Comparison of ENCODE assay signal across 16 cellular contexts in the genomic region with DNA sequence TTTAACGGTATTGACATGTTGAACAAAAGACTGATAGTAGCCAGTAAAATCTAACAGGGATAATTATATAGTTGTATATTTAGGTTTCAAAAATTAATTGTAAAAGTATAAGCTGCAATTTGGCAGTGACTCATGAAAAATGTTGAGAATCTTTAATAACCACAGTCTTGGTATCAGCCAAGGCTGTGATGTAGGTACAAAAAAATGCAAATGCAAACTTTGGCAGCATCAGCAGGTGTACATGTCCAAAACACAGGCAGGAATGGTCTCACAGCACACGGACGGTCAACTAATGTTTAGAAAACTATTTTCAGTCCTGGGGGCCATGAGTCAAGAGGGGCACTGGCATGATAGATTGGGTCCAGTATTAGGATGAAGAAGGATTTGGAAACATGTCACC. TPM values are rescaled to one million over a fixed set of nuclear protein-coding genes. Genes with fewer than 3 reads are reported as not detected.
DNase-seq lines count a peak whose midpoint lies in the region; ATAC-seq and TF ChIP-seq lines count a peak whose summit lies in the region.
"Had no signal": no experiment of that assay in that cellular context is flagged by ENCODE, and none has a peak within 500 bp of the region (broad histone marks: within the 10 kb centered on the region; RNA-seq: fewer than 3 reads in every experiment).

No MANE protein-coding gene starts in this region.

- H2AFZ ChIP-seq in PC-3 (ENCODE audit: low read length) (no peak overlapping the region), mammary epithelial cell (ENCODE audit: low read depth, low read length) (no peak overlapping the region)
- H2AFZ ChIP-seq: PC-9 had no signal

- POLR2A ChIA-PET in PC-3 (lab: Charles Lee; ENCODE audit: unreplicated experiment): no interaction called here

- CTCF ChIA-PET in PC-3 (lab: Charles Lee): no interaction called here
- CTCF ChIA-PET in mammary epithelial cell (lab: Charles Lee; ENCODE audit: low non-redundant PET): no interaction called here

- H3K9ac ChIP-seq in PC-3 (ENCODE audit: low read length) (no peak overlapping the region), mammary epithelial cell (ENCODE audit: insufficient read depth, low read length) (no peak overlapping the region)

- H3K9me3 ChIP-seq in PC-3 (ENCODE audit: low read length) (no peaks in the 10 kb centered on the region), mammary epithelial cell (replicated peaks; ENCODE audit: insufficient read depth, low read length) (no peaks in the 10 kb centered on the region), thyroid gland (no peaks in the 10 kb centered on the region)

- no peaks in the 10 kb centered on the region for H3K9me2 ChIP-seq in PC-3 (replicated peaks; ENCODE audit: low read length)

- DNase-seq in EL (peak; percentile 42), PC-3 (peak; percentile 11), mammary epithelial cell (peak; percentile 20), iris pigment epithelial cell (ENCODE audit: low read depth) (peak; percentile 55), OCI-M1 (lab: John Stamatoyannopoulos, UW) (no peak), H4 (ENCODE audit: low spot score) (no peak), thyroid gland (no peak)
- DNase-seq: Calu3; CD4-positive, CD25-positive, alpha-beta regulatory T cell; GF-D8; NCI-H1092; NCI-H2107; NCI-H345; NCI-H526 treated with DMSO at 0.1 percent for 48 hours; PC-9 had no signal

- intact Hi-C loops in PC-3 (cut with micrococcal nuclease) (no loop called here), mammary epithelial cell (cut with micrococcal nuclease) (no loop called here), thyroid gland (cut with DNase I) (no loop called here)

- dilution Hi-C loops in mammary epithelial cell (cut with HindIII; ENCODE audit: low sequenced_read_pairs): no loop called here

- WGBS in mammary epithelial cell (ENCODE audit: low coverage, missing lambda C conversion rate): 96% methylated on average over 3 of the region's 3 CpGs
- 90 to 94% methylated on average over 3 of the region's 3 CpGs for WGBS in thyroid gland, 2 donors

- no peaks in the 10 kb centered on the region for H3K4me1 ChIP-seq in PC-3 (ENCODE audit: insufficient read depth, low read length)
- H3K4me1 ChIP-seq in mammary epithelial cell (ENCODE audit: insufficient read depth, low read length): no peaks in the 10 kb centered on the region
- no peaks in the 10 kb centered on the region for H3K4me1 ChIP-seq in thyroid gland

- in situ Hi-C loops in mammary epithelial cell (cut with MboI; ENCODE audit: low sequenced_read_pairs in 2 of 2): no loop called here

- H3K27me3 ChIP-seq in PC-3 (ENCODE audit: low read length) (no peaks in the 10 kb centered on the region), mammary epithelial cell (ENCODE audit: insufficient read depth, low read length) (no peaks in the 10 kb centered on the region), thyroid gland (no peaks in the 10 kb centered on the region)

- H3K4me2 ChIP-seq in PC-3 (ENCODE audit: low read length) (no peak overlapping the region), mammary epithelial cell (ENCODE audit: insufficient read depth, low read depth, low read length) (no peak overlapping the region)
- H3K4me2 ChIP-seq: PC-9 had no signal

- no peaks in the 10 kb centered on the region for H3K79me2 ChIP-seq in PC-3 (ENCODE audit: low read length)
- no peaks in the 10 kb centered on the region for H3K79me2 ChIP-seq in mammary epithelial cell (ENCODE audit: insufficient read depth, low read length)

- H4K20me1 ChIP-seq in PC-3 (ENCODE audit: low read length) (no peaks in the 10 kb centered on the region), mammary epithelial cell (ENCODE audit: insufficient read depth, low read length) (no peaks in the 10 kb centered on the region)

- ATAC-seq in PC-3: no peak
- ATAC-seq: K562 had no signal

- BruUV-seq in PC-3 (replicated peaks; lab: Mats Ljungman, UMichigan) (no TSS peak), mammary epithelial cell (replicated peaks; lab: Mats Ljungman, UMichigan) (no TSS peak)

- H3F3A ChIP-seq in PC-3 (ENCODE audit: low read length, unreplicated experiment): no peaks in the 10 kb centered on the region

- no peak for TF ChIP-seq CTCF in PC-3 (conservative IDR thresholded peaks at IDR 0.05; ENCODE audit: low read depth, low read length)
- no peak for TF ChIP-seq CTCF in mammary epithelial cell (conservative IDR thresholded peaks at IDR 0.05 in 1 of 2, IDR thresholded peaks at IDR 0.05 in 1 of 2; ENCODE audit: extremely low read depth in 1 of 2, insufficient read depth in 1 of 2, low read depth in 1 of 2, low read length in 2 of 2)
- no peak for TF ChIP-seq CTCF in thyroid gland (IDR thresholded peaks at IDR 0.05)

- TF ChIP-seq POLR2A in thyroid gland (IDR thresholded peaks at IDR 0.05): no peak

- H3K27ac ChIP-seq in PC-3 (ENCODE audit: low read length) (no peak overlapping the region), mammary epithelial cell (ENCODE audit: insufficient read depth, low read depth, low read length) (no peak overlapping the region), thyroid gland (no peak overlapping the region)
- H3K27ac ChIP-seq: PC-9 had no signal

- H3K36me3 ChIP-seq in PC-3 (ENCODE audit: low read depth, low read length) (no peaks in the 10 kb centered on the region), mammary epithelial cell (ENCODE audit: insufficient read depth, low read length) (no peaks in the 10 kb centered on the region), thyroid gland (no peaks in the 10 kb centered on the region)

- H3K4me3 ChIP-seq in PC-3 (ENCODE audit: low read length): no peak overlapping the region
- no peak overlapping the region for H3K4me3 ChIP-seq in mammary epithelial cell (replicated peaks in 1 of 3; ENCODE audit: insufficient read depth in 1 of 3, low read depth in 2 of 3, low read length in 3 of 3)
- H3K4me3 ChIP-seq in thyroid gland (replicated peaks in 1 of 3): no peak overlapping the region
- H3K4me3 ChIP-seq: K562, PC-9 had no signal

RNA-seq across cellular contexts. Expression of a gene that starts 58.5 kb away (rescaled TPM):
- total RNA-seq in PC-3 (2014; rRNA removed) (4.5 and 6.3 TPM in 2 replicates), mammary epithelial cell (1 to 10 TPM; 5.6 to 8.2 TPM), thyroid gland (1 to 10 TPM; 2.5 to 5.9 (median 2.7) TPM)
- polyA plus RNA-seq in mammary epithelial cell: 5.4 TPM
- 15.5 TPM for polyA minus RNA-seq in mammary epithelial cell
- total RNA-seq in H4 (2014; rRNA removed; shearing (Covaris generic)): 2.1 and 2.9 TPM in 2 replicates

Comparison
In these comparisons a context has a peak if more than half of its experiments do, and no peak if none do; other contexts are left out.
1. DNase-seq: peak in EL (single experiment), PC-3 (single experiment), mammary epithelial cell (single experiment) and iris pigment epithelial cell (single experiment); none in OCI-M1 (single experiment), H4 (single experiment) and thyroid gland (0 of 2).